In genomic region chr15:28978011-28978378, GRCh38 we compare ENCODE assay signal across 17 cellular contexts.
DNase-seq lines count a peak whose midpoint lies in the region; ATAC-seq, FAIRE-seq and TF ChIP-seq lines count a peak whose summit lies in the region.
"Had no signal": no experiment of that assay in that cellular context is flagged by ENCODE, and none has a peak within 500 bp of the region (broad histone marks: within the 10 kb centered on the region; RNA-seq: fewer than 3 reads in every experiment).

No MANE protein-coding gene starts in this region.

- CTCF ChIA-PET in A549 (lab: Yijun Ruan, JAX) = interaction anchor here (0.9 to 1.4 kb wide), 3 partner anchors 17 to 98 kb away, joined by 3 to 4 read pairs (median 3); no protein-coding TSS in a partner anchor
- CTCF ChIA-PET in HCT116 (lab: Charles Lee) = interaction anchor here (1.5 kb wide), 1 partner anchor 43 kb away, joined by 3 read pairs; no protein-coding TSS in a partner anchor

- POLR2A ChIA-PET in A549 (lab: Yijun Ruan, JAX) = no interaction called here
- POLR2A ChIA-PET in HCT116 (lab: Charles Lee) = no interaction called here

- intact Hi-C loops in HCT116 (cut with micrococcal nuclease) = loop anchor here (5.0 to 10.0 kb wide), 2 partner anchors 51 to 853 kb away; no protein-coding TSS in a partner anchor

- no peak overlapping the region for H2AFZ ChIP-seq in HCT116 (ENCODE audit: low read depth, low read length, poor library complexity, severe bottlenecking)

- H3K27ac ChIP-seq in A549 = peak overlapping the region in 1 of 2 experiments; percentile 55; a peak in 2 of 6 replicates
- no peak overlapping the region for H3K27ac ChIP-seq in HCT116 (ENCODE audit: low read depth, low read length)
- peak overlapping the region; percentile 85 for H3K27ac ChIP-seq in layer of hippocampus (ENCODE audit: low read depth, low read length)

- H3K9me2 ChIP-seq in HCT116 (ENCODE audit: insufficient read depth) = no peaks in the 10 kb centered on the region

- TF ChIP-seq CTCF in A549 (IDR thresholded peaks at IDR 0.05) (no peak), HCT116 (IDR thresholded peaks at IDR 0.05 in 2 of 3, conservative IDR thresholded peaks at IDR 0.05 in 1 of 3; ENCODE audit: borderline replicate concordance in 1 of 3, insufficient read depth in 1 of 3, low read depth in 2 of 3, low read length in 2 of 3) (no peak)

- TF ChIP-seq RAD21 in A549 (conservative IDR thresholded peaks at IDR 0.05 in 1 of 2, IDR thresholded peaks at IDR 0.05 in 1 of 2) (no peak), HCT116 (IDR thresholded peaks at IDR 0.05; ENCODE audit: low read depth) (no peak)

- H3K4me3 ChIP-seq in A549 (no peak overlapping the region), HCT116 (replicated peaks in 1 of 2; ENCODE audit: low read depth in 1 of 2, low read length in 2 of 2) (no peak overlapping the region)

- DNase-seq in A549 (ENCODE audit: low read depth in 1 of 2, low spot score in 1 of 2) = no peak
- DNase-seq in HCT116 (ENCODE audit: low read depth, low spot score) = no peak
- DNase-seq in cerebellar cortex (ENCODE audit: low spot score) = peak; percentile 50
- no peak for DNase-seq in occipital lobe (lab: John Stamatoyannopoulos, UW)
- no peak for DNase-seq in activated T-cell treated with anti-CD3 and anti-CD28 coated beads, Interleukin-2, amount 50 U/mL, for 48 hours
- DNase-seq: CD8-positive, alpha-beta memory T cell; GOT3; Karpas-422; NCI-H1417 treated with DMSO at 0.1 percent for 48 hours; NCI-H2029; NCI-H2171 treated with DMSO at 0.1 percent for 48 hours; NCI-H748 treated with DMSO at 0.1 percent for 48 hours; OCI-M1; Right ventricle myocardium superior had no signal

- no peaks in the 10 kb centered on the region for H4K20me1 ChIP-seq in HCT116 (ENCODE audit: insufficient read depth)

- H3K9ac ChIP-seq in HCT116 (ENCODE audit: low read length) = no peak overlapping the region

- FAIRE-seq in A549 (lab: Jason Lieb, UNC) = no peak

- H3K4me2 ChIP-seq in A549 = peak overlapping the region; percentile 51
- H3K4me2 ChIP-seq in HCT116 (ENCODE audit: low read length) = peak overlapping the region; percentile 58; the same call in 1 of the 2 replicates

- H3K4me1 ChIP-seq in A549 (peaks cover 17% of the 10 kb centered on the region), HCT116 (ENCODE audit: control insufficient read depth in 1 of 2, insufficient read depth in 2 of 2, low read length in 2 of 2) (peaks cover 0 to 14% of the 10 kb centered on the region in 2 experiments; a peak in 3 of 4 replicates)

- RAD21 ChIA-PET in HCT116 (lab: Charles Lee; ENCODE audit: low non-redundant PET in 1 of 2, low total read pairs in 2 of 2, uncharacterized antibody in 2 of 2, unreplicated experiment in 2 of 2) = no interaction called here

- H3K9me3 ChIP-seq in A549 (no peaks in the 10 kb centered on the region), HCT116 (ENCODE audit: control insufficient read depth in 1 of 2, insufficient read depth in 1 of 2, low read depth in 1 of 2, low read length in 2 of 2) (no peaks in the 10 kb centered on the region)

- TF ChIP-seq POLR2A in A549 (IDR thresholded peaks at IDR 0.05; ENCODE audit: low read length) (no peak), HCT116 (IDR thresholded peaks at IDR 0.05; ENCODE audit: borderline replicate concordance, extremely low read depth, insufficient read depth, insufficient read length) (no peak)

- no TSS peak for BruUV-seq in HCT116 (replicated peaks; lab: Mats Ljungman, UMichigan)

- H3K36me3 ChIP-seq in HCT116 (ENCODE audit: control insufficient read depth in 1 of 2, insufficient read depth in 2 of 2, low read length in 2 of 2) = no peaks in the 10 kb centered on the region

- WGBS in A549 (ENCODE audit: missing lambda C conversion rate) = 89% methylated on average over 7 of the region's 7 CpGs

- no peak for TF ChIP-seq EP300 in A549 (IDR thresholded peaks at IDR 0.05)

- ATAC-seq in A549 = no peak; a peak in 1 of 6 replicates
- no peak for ATAC-seq in HCT116
- ATAC-seq in HG02870 (IDR thresholded peaks at IDR 0.05; ENCODE audit: unreplicated experiment) = no peak
- no peak for ATAC-seq in HG02588 (IDR thresholded peaks at IDR 0.05; ENCODE audit: unreplicated experiment)

- H3K27me3 ChIP-seq in HCT116 (ENCODE audit: insufficient read depth, low read length) = peaks cover 21% of the 10 kb centered on the region
- no peaks in the 10 kb centered on the region for H3K27me3 ChIP-seq in layer of hippocampus (ENCODE audit: control insufficient read depth, insufficient read depth, low read length)

- no peaks in the 10 kb centered on the region for H3K79me2 ChIP-seq in HCT116 (ENCODE audit: insufficient read depth, low read length)

TF ChIP-seq in A549, 52 proteins besides CTCF, POLR2A, EP300 and RAD21:
- TF ChIP-seq RNF2 (IDR thresholded peaks at IDR 0.05; ENCODE audit: borderline replicate concordance, low read depth) (no peak), CEBPB (IDR thresholded peaks at IDR 0.05) (no peak), ZSCAN20 (CRISPR knock-in tag; IDR thresholded peaks at IDR 0.05) (no peak), HEYL (CRISPR knock-in tag; IDR thresholded peaks at IDR 0.05) (no peak), MAX (IDR thresholded peaks at IDR 0.05) (no peak), HOXB13 (CRISPR knock-in tag; IDR thresholded peaks at IDR 0.05; ENCODE audit: low read depth) (no peak), TFCP2L1 (CRISPR knock-in tag; IDR thresholded peaks at IDR 0.05) (no peak), ESRRA (IDR thresholded peaks at IDR 0.05; ENCODE audit: borderline replicate concordance, low read length) (no peak), RFX5 (IDR thresholded peaks at IDR 0.05) (no peak), SREBF2 (IDR thresholded peaks at IDR 0.05) (no peak), HOXA7 (CRISPR knock-in tag; IDR thresholded peaks at IDR 0.05) (no peak), NR3C1 (IDR thresholded peaks at IDR 0.05) (no peak)
- TF ChIP-seq, protein P1, sequence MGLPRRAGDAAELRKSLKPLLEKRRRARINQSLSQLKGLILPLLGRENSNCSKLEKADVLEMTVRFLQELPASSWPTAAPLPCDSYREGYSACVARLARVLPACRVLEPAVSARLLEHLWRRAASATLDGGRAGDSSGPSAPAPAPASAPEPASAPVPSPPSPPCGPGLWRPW (IDR thresholded peaks at IDR 0.05) = no peak
- TF ChIP-seq, protein P2, sequence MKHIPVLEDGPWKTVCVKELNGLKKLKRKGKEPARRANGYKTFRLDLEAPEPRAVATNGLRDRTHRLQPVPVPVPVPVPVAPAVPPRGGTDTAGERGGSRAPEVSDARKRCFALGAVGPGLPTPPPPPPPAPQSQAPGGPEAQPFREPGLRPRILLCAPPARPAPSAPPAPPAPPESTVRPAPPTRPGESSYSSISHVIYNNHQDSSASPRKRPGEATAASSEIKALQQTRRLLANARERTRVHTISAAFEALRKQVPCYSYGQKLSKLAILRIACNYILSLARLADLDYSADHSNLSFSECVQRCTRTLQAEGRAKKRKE (CRISPR knock-in tag; IDR thresholded peaks at IDR 0.05; ENCODE audit: low read depth) = no peak

TF ChIP-seq in HCT116, 20 proteins besides CTCF, POLR2A, EP300 and RAD21 (continues in another document):
- TF ChIP-seq EZH2 (IDR thresholded peaks at IDR 0.05) (no peak), EGR1 (IDR thresholded peaks at IDR 0.05; ENCODE audit: low read depth) (no peak), EZH2phosphoT487 (IDR thresholded peaks at IDR 0.05; ENCODE audit: borderline replicate concordance) (no peak), ZNF274 (IDR thresholded peaks at IDR 0.05; ENCODE audit: low read depth, low read length) (no peak), CEBPB (IDR thresholded peaks at IDR 0.05; ENCODE audit: low read depth) (no peak), JUND (IDR thresholded peaks at IDR 0.05) (no peak), SRF (IDR thresholded peaks at IDR 0.05; ENCODE audit: low read depth) (no peak), MAX (IDR thresholded peaks at IDR 0.05) (no peak), ZBTB33 (IDR thresholded peaks at IDR 0.05; ENCODE audit: extremely low read depth, insufficient replicate concordance, low read length) (no peak), YY1 (IDR thresholded peaks at IDR 0.05; ENCODE audit: extremely low read depth, insufficient replicate concordance, low read depth, low read length) (no peak)
